In genomic region chr2:89834306-89834705, GRCh38 we compare ENCODE assay signal across 31 cellular contexts.
"Had no signal": no experiment of that assay in that cellular context is flagged by ENCODE, and none has a peak within 500 bp of the region (broad histone marks: within the 10 kb centered on the region; RNA-seq: fewer than 3 reads in every experiment).

No MANE protein-coding gene starts in this region.

- H3K36me3 ChIP-seq: neural progenitor cell, ovary, spleen, suprapubic skin, tibial artery, transverse colon, upper lobe of right lung, uterus had no signal

- H3K79me2 ChIP-seq: parathyroid adenoma had no signal

- H3K4me1 Mint-ChIP-seq: nephron; neural progenitor cell; stimulated activated memory B cell treated with anti-CD40 and anti-IgM and Interleukin-4, amounts not matched to agents 10 μg/mL and 1 μg/mL and 100 μg/mL, for 72 hours; stimulated activated naive CD8-positive, alpha-beta T cell treated with anti-CD3 and anti-CD28 coated beads, Interleukin-15, amount 100 ng/mL, for 72 hours had no signal

- H3K4me3 ChIP-seq: neural progenitor cell, ovary, psoas muscle, skin epidermis, smooth muscle cell, spleen, suprapubic skin, testis, tibial artery, transverse colon, upper lobe of right lung, uterus had no signal

- DNase-seq: natural killer cell; occipital lobe; ovary; posterior cingulate gyrus; psoas muscle; right cardiac atrium; spleen; stimulated activated CD4-positive, alpha-beta T cell treated with anti-CD3 and anti-CD28 coated beads, Interleukin-12 subunit alpha, Interleukin-12 subunit beta, amount 100 ng/mL, for 4 hours; stimulated activated CD4-positive, alpha-beta T cell treated with anti-CD3 and anti-CD28 coated beads, Interleukin-1b, Interleukin-23, amount 100 ng/mL, for 48 hours; stimulated activated CD4-positive, alpha-beta T cell treated with anti-CD3 and anti-CD28 coated beads, Interleukin-4, amount 100 ng/mL, for 1 hour; stimulated activated CD4-positive, alpha-beta T cell treated with anti-CD3 and anti-CD28 coated beads, Interleukin-4, amount 100 ng/mL, for 4 hours; stimulated activated CD8-positive, alpha-beta memory T cell treated with anti-CD3 and anti-CD28 coated beads, Interleukin-4, amount 100 ng/mL, for 48 hours; stimulated activated naive CD4-positive, alpha-beta T cell; stimulated activated naive CD8-positive, alpha-beta T cell treated with anti-CD3 and anti-CD28 coated beads, Interleukin-15, amount 100 ng/mL, for 72 hours; stimulated activated naive CD8-positive, alpha-beta T cell treated with anti-CD3 and anti-CD28 coated beads, Interleukin-15, Interleukin-2, amounts not matched to agents 100 U/mL and 50 U/mL, for 24 hours; substantia nigra; testis; tibial artery; transverse colon; upper lobe of right lung; uterus had no signal

- H3K4me2 ChIP-seq: neural progenitor cell, smooth muscle cell had no signal

- H2AFZ ChIP-seq: neural progenitor cell, parathyroid adenoma had no signal

- H3K27me3 Mint-ChIP-seq: progenitor cell of endocrine pancreas; stimulated activated memory B cell treated with anti-CD40 and anti-IgM and Interleukin-4, amounts not matched to agents 10 μg/mL and 1 μg/mL and 100 μg/mL, for 72 hours; stimulated activated naive CD8-positive, alpha-beta T cell treated with anti-CD3 and anti-CD28 coated beads, Interleukin-15, amount 100 ng/mL, for 72 hours; type B pancreatic cell had no signal

- H3K4me3 Mint-ChIP-seq: natural killer cell; nephron; neural progenitor cell; stimulated activated memory B cell treated with anti-CD40 and anti-IgM and Interleukin-4, amounts not matched to agents 10 μg/mL and 1 μg/mL and 100 μg/mL, for 72 hours; stimulated activated naive CD8-positive, alpha-beta T cell treated with anti-CD3 and anti-CD28 coated beads, Interleukin-15, amount 100 ng/mL, for 72 hours; type B pancreatic cell had no signal

- H3K27ac ChIP-seq: neural progenitor cell, ovary, parathyroid adenoma, psoas muscle, skin epidermis, spleen, suprapubic skin, testis, tibial artery, transverse colon, upper lobe of right lung, uterus had no signal

- ATAC-seq: natural killer cell; psoas muscle; right cardiac atrium; sciatic nerve; stimulated activated memory B cell treated with anti-CD40 and anti-IgM and Interleukin-4, amounts not matched to agents 10 μg/mL and 1 μg/mL and 100 μg/mL, for 72 hours; stimulated activated naive CD8-positive, alpha-beta T cell treated with anti-CD3 and anti-CD28 coated beads, Interleukin-15, amount 100 ng/mL, for 72 hours; stimulated activated naive CD8-positive, alpha-beta T cell treated with anti-CD3 and anti-CD28 coated beads, Interleukin-15, Interleukin-2, amounts not matched to agents 100 U/mL and 50 U/mL, for 24 hours; upper lobe of right lung had no signal

- H3K27me3 ChIP-seq: neural progenitor cell, ovary, spleen, suprapubic skin, testis, tibial artery, transverse colon, upper lobe of right lung, uterus had no signal

- H3K36me3 Mint-ChIP-seq: natural killer cell had no signal

- H3K27ac Mint-ChIP-seq: natural killer cell; nephron; neural progenitor cell; progenitor cell of endocrine pancreas; stimulated activated memory B cell treated with anti-CD40 and anti-IgM and Interleukin-4, amounts not matched to agents 10 μg/mL and 1 μg/mL and 100 μg/mL, for 72 hours; stimulated activated naive CD8-positive, alpha-beta T cell treated with anti-CD3 and anti-CD28 coated beads, Interleukin-15, amount 100 ng/mL, for 72 hours; type B pancreatic cell had no signal

- H3K4me1 ChIP-seq: neural progenitor cell, parathyroid adenoma, psoas muscle, spleen, suprapubic skin, testis, tibial artery, transverse colon, upper lobe of right lung, uterus had no signal

- H3K9ac ChIP-seq: neural progenitor cell, parathyroid adenoma had no signal
